Comparison of ENCODE assay signal across 14 cellular contexts in genomic region chr2:205708231-205708631, GRCh38. TPM values are rescaled to one million over a fixed set of nuclear protein-coding genes. Genes with fewer than 3 reads are reported as not detected.
A peak's percentile ranks its signal among the peaks of the same experiment; 100 is the strongest.
DNase-seq lines count a peak whose midpoint lies in the region; ATAC-seq and TF ChIP-seq lines count a peak whose summit lies in the region.
"Had no signal": no experiment of that assay in that cellular context is flagged by ENCODE, and none has a peak within 500 bp of the region (broad histone marks: within the 10 kb centered on the region; RNA-seq: fewer than 3 reads in every experiment).

No MANE protein-coding gene starts in this region.

- no peaks in the 10 kb centered on the region for H3K9me3 Mint-ChIP-seq in activated naive CD4-positive, alpha-beta T cell treated with anti-CD3 and anti-CD28 coated beads, Interleukin-2, amount 50 U/mL, for 24 hours
- no peaks in the 10 kb centered on the region for H3K9me3 Mint-ChIP-seq in osteocyte (ENCODE audit: unreplicated experiment)
- H3K9me3 Mint-ChIP-seq in activated CD8-positive, alpha-beta memory T cell treated with anti-CD3 and anti-CD28 coated beads, Interleukin-2, amount 10 ng/mL, durations not matched to agents 7 days and 5 days (ENCODE audit: low read depth), result no peaks in the 10 kb centered on the region
- H3K9me3 Mint-ChIP-seq: nephron had no signal

- ATAC-seq in activated CD8-positive, alpha-beta memory T cell treated with anti-CD3 and anti-CD28 coated beads, Interleukin-2, amount 10 ng/mL, durations not matched to agents 7 days and 5 days, result no peak
- ATAC-seq: activated CD8-positive, alpha-beta T cell treated with anti-CD3 and anti-CD28 coated beads, Interleukin-2, amount 10 ng/mL, durations not matched to agents 7 days and 5 days had no signal

- H3K36me3 Mint-ChIP-seq in activated naive CD4-positive, alpha-beta T cell treated with anti-CD3 and anti-CD28 coated beads, Interleukin-2, amount 50 U/mL, for 24 hours, result no peaks in the 10 kb centered on the region
- peaks cover 5% of the 10 kb centered on the region for H3K36me3 Mint-ChIP-seq in osteocyte (ENCODE audit: unreplicated experiment)
- no peaks in the 10 kb centered on the region for H3K36me3 Mint-ChIP-seq in activated CD8-positive, alpha-beta memory T cell treated with anti-CD3 and anti-CD28 coated beads, Interleukin-2, amount 10 ng/mL, durations not matched to agents 7 days and 5 days

- H3K36me3 ChIP-seq in vagina, result no peaks in the 10 kb centered on the region

- no peaks in the 10 kb centered on the region for H3K27me3 ChIP-seq in vagina

- peak overlapping the region; percentile 47 for H3K27ac Mint-ChIP-seq in activated naive CD4-positive, alpha-beta T cell treated with anti-CD3 and anti-CD28 coated beads, Interleukin-2, amount 50 U/mL, for 24 hours
- peak overlapping the region; percentile 95 for H3K27ac Mint-ChIP-seq in osteocyte (ENCODE audit: unreplicated experiment)
- no peak overlapping the region for H3K27ac Mint-ChIP-seq in activated CD8-positive, alpha-beta memory T cell treated with anti-CD3 and anti-CD28 coated beads, Interleukin-2, amount 10 ng/mL, durations not matched to agents 7 days and 5 days
- H3K27ac Mint-ChIP-seq: activated CD8-positive, alpha-beta T cell treated with anti-CD3 and anti-CD28 coated beads, Interleukin-2, amount 10 ng/mL, durations not matched to agents 7 days and 5 days had no signal

- no peaks in the 10 kb centered on the region for H3K27me3 Mint-ChIP-seq in activated naive CD4-positive, alpha-beta T cell treated with anti-CD3 and anti-CD28 coated beads, Interleukin-2, amount 50 U/mL, for 24 hours
- H3K27me3 Mint-ChIP-seq in osteocyte (ENCODE audit: unreplicated experiment), result no peaks in the 10 kb centered on the region
- H3K27me3 Mint-ChIP-seq in activated CD8-positive, alpha-beta memory T cell treated with anti-CD3 and anti-CD28 coated beads, Interleukin-2, amount 10 ng/mL, durations not matched to agents 7 days and 5 days, result peaks cover 5% of the 10 kb centered on the region

- peak overlapping the region; percentile 69 for H3K27ac ChIP-seq in vagina

- H3K4me3 ChIP-seq in fibroblast of pulmonary artery (replicated peaks; ENCODE audit: low read depth, low read length), result no peak overlapping the region
- H3K4me3 ChIP-seq in vagina, result no peak overlapping the region

- no peaks in the 10 kb centered on the region for H3K9me3 ChIP-seq in vagina

- TF ChIP-seq POLR2A in vagina (IDR thresholded peaks at IDR 0.05), result no peak

- H3K4me3 Mint-ChIP-seq in activated naive CD4-positive, alpha-beta T cell treated with anti-CD3 and anti-CD28 coated beads, Interleukin-2, amount 50 U/mL, for 24 hours, result no peak overlapping the region
- no peak overlapping the region for H3K4me3 Mint-ChIP-seq in osteocyte (ENCODE audit: unreplicated experiment)
- H3K4me3 Mint-ChIP-seq in activated CD8-positive, alpha-beta memory T cell treated with anti-CD3 and anti-CD28 coated beads, Interleukin-2, amount 10 ng/mL, durations not matched to agents 7 days and 5 days, result no peak overlapping the region
- H3K4me3 Mint-ChIP-seq: activated CD8-positive, alpha-beta T cell treated with anti-CD3 and anti-CD28 coated beads, Interleukin-2, amount 10 ng/mL, durations not matched to agents 7 days and 5 days; nephron had no signal

- intact Hi-C loops in vagina (cut with DNase I), result no loop called here

- H3K4me1 Mint-ChIP-seq in activated naive CD4-positive, alpha-beta T cell treated with anti-CD3 and anti-CD28 coated beads, Interleukin-2, amount 50 U/mL, for 24 hours, result peaks cover 12% of the 10 kb centered on the region
- peaks cover 63% of the 10 kb centered on the region for H3K4me1 Mint-ChIP-seq in osteocyte (ENCODE audit: unreplicated experiment)
- H3K4me1 Mint-ChIP-seq in activated CD8-positive, alpha-beta memory T cell treated with anti-CD3 and anti-CD28 coated beads, Interleukin-2, amount 10 ng/mL, durations not matched to agents 7 days and 5 days, result peaks cover 9% of the 10 kb centered on the region

- peaks cover 47% of the 10 kb centered on the region for H3K4me1 ChIP-seq in vagina

- no peak for DNase-seq in activated naive CD4-positive, alpha-beta T cell (lab: John Stamatoyannopoulos, UW)
- peak; percentile 75 for DNase-seq in fibroblast of pulmonary artery (ENCODE audit: low read depth)
- DNase-seq in osteocyte (ENCODE audit: extremely low spot score, unreplicated experiment), result no peak
- DNase-seq in vagina (ENCODE audit: extremely low spot score in 2 of 2), result no peak
- no peak for DNase-seq in activated CD8-positive, alpha-beta memory T cell treated with anti-CD3 and anti-CD28 coated beads, Interleukin-2, amount 10 ng/mL, durations not matched to agents 7 days and 5 days
- no peak for DNase-seq in activated T-cell treated with anti-CD3 and anti-CD28 coated beads, Interleukin-2, amount 50 U/mL, for 48 hours
- no peak for DNase-seq in NK-92 treated with Interleukin-12 subunit alpha and Interleukin-12 subunit beta, amount 100 ng/mL, for 24 hours (lab: John Stamatoyannopoulos, UW)
- DNase-seq: activated CD8-positive, alpha-beta T cell treated with anti-CD3 and anti-CD28 coated beads, Interleukin-2, amount 10 ng/mL, durations not matched to agents 7 days and 5 days; caudate nucleus; KG1; NCI-H226; SIG-M5 had no signal

- TF ChIP-seq CTCF in fibroblast of pulmonary artery (IDR thresholded peaks at IDR 0.05; ENCODE audit: low read length, missing control alignments) (no peak), osteocyte (IDR thresholded peaks at IDR 0.05) (no peak), vagina (IDR thresholded peaks at IDR 0.05) (no peak)

- CTCF ChIA-PET in activated CD8-positive, alpha-beta memory T cell treated with anti-CD3 and anti-CD28 coated beads, Interleukin-2, amount 10 ng/mL, durations not matched to agents 7 days and 5 days (lab: Charles Lee), result no interaction called here

RNA-seq across cellular contexts. Expression of gene NRP2, which starts 25.9 kb away (rescaled TPM):
- total RNA-seq in osteocyte (52.4 and 58.4 TPM in 2 replicates), vagina (65.6 TPM)
- 1 to 10 TPM in 1 of 2 experiments, under 1 TPM in 1; 0.26 to 5.7 TPM for total RNA-seq in activated CD8-positive, alpha-beta memory T cell treated with anti-CD3 and anti-CD28 coated beads, Interleukin-2, amount 10 ng/mL, durations not matched to agents 7 days and 5 days
